Comparison of ENCODE assay signal across 13 cellular contexts in genomic region chr11:57312511-57313021, GRCh38. TPM values are rescaled to one million over a fixed set of nuclear protein-coding genes. Genes with fewer than 3 reads are reported as not detected.
DNase-seq lines count a peak whose midpoint lies in the region; ATAC-seq and TF ChIP-seq lines count a peak whose summit lies in the region.
"Had no signal": no experiment of that assay in that cellular context is flagged by ENCODE, and none has a peak within 500 bp of the region (broad histone marks: within the 10 kb centered on the region; RNA-seq: fewer than 3 reads in every experiment).

No MANE protein-coding gene starts in this region.

- peak overlapping the region; percentile 31 for H3K27ac Mint-ChIP-seq in activated naive CD4-positive, alpha-beta T cell treated with anti-CD3 and anti-CD28 coated beads, Interleukin-2, amount 10 ng/mL, durations not matched to agents 7 days and 5 days
- H3K27ac Mint-ChIP-seq: activated CD4-positive, alpha-beta T cell treated with anti-CD3 and anti-CD28 coated beads, Interleukin-2, amount 10 ng/mL, durations not matched to agents 7 days and 5 days had no signal

- TF ChIP-seq EP300 in upper lobe of left lung (IDR thresholded peaks at IDR 0.05) = no peak

- 89 to 100% methylated on average over 2 to 10 of the region's 10 CpGs for WGBS in upper lobe of left lung, 2 donors

- TF ChIP-seq CTCF in breast epithelium (IDR thresholded peaks at IDR 0.05) = no peak
- no peak for TF ChIP-seq CTCF in upper lobe of left lung (IDR thresholded peaks at IDR 0.05)

- H3K4me3 Mint-ChIP-seq in activated naive CD4-positive, alpha-beta T cell treated with anti-CD3 and anti-CD28 coated beads, Interleukin-2, amount 10 ng/mL, durations not matched to agents 7 days and 5 days = no peak overlapping the region
- H3K4me3 Mint-ChIP-seq: activated CD4-positive, alpha-beta T cell treated with anti-CD3 and anti-CD28 coated beads, Interleukin-2, amount 10 ng/mL, durations not matched to agents 7 days and 5 days had no signal

- CTCF ChIA-PET in activated naive CD4-positive, alpha-beta T cell treated with anti-CD3 and anti-CD28 coated beads, Interleukin-2, amount 10 ng/mL, durations not matched to agents 7 days and 5 days (lab: Charles Lee) = no interaction called here

- H3K9me3 Mint-ChIP-seq in activated naive CD4-positive, alpha-beta T cell treated with anti-CD3 and anti-CD28 coated beads, Interleukin-2, amount 10 ng/mL, durations not matched to agents 7 days and 5 days = no peaks in the 10 kb centered on the region
- H3K9me3 Mint-ChIP-seq: activated CD4-positive, alpha-beta T cell treated with anti-CD3 and anti-CD28 coated beads, Interleukin-2, amount 10 ng/mL, durations not matched to agents 7 days and 5 days had no signal

- H3K4me1 ChIP-seq in breast epithelium (peaks cover 34 to 35% of the 10 kb centered on the region in 2 donors), mucosa of stomach (ENCODE audit: control insufficient read depth, insufficient read depth, low read length) (peaks cover 89% of the 10 kb centered on the region), upper lobe of left lung (peaks cover 62 to 81% (median 79%) of the 10 kb centered on the region in 4 donors)

- ATAC-seq in upper lobe of left lung (ENCODE audit: low FRiP score in 2 of 2) = no peak
- no peak for ATAC-seq in HG03469 (IDR thresholded peaks at IDR 0.05; ENCODE audit: unreplicated experiment)

- H3K27me3 Mint-ChIP-seq in activated naive CD4-positive, alpha-beta T cell treated with anti-CD3 and anti-CD28 coated beads, Interleukin-2, amount 10 ng/mL, durations not matched to agents 7 days and 5 days = no peaks in the 10 kb centered on the region
- H3K27me3 Mint-ChIP-seq: activated CD4-positive, alpha-beta T cell treated with anti-CD3 and anti-CD28 coated beads, Interleukin-2, amount 10 ng/mL, durations not matched to agents 7 days and 5 days had no signal

- intact Hi-C loops in breast epithelium (cut with DNase I; ENCODE audit: low total_unique reads) = no loop called here

- DNase-seq in activated naive CD4-positive, alpha-beta T cell treated with anti-CD3 and anti-CD28 coated beads, Interleukin-2, amount 10 ng/mL, durations not matched to agents 7 days and 5 days = no peak
- no peak for DNase-seq in activated naive CD4-positive, alpha-beta T cell treated with Interleukin-2 at 50 U/mL for 16 hours
- DNase-seq in breast epithelium (ENCODE audit: low spot score in 2 of 2) (no peak), upper lobe of left lung (peak in 1 of 2 donors; percentile 74), glomerular visceral epithelial cell (ENCODE audit: extremely low spot score) (no peak), pons (ENCODE audit: low spot score) (no peak)
- DNase-seq: activated CD4-positive, alpha-beta T cell treated with anti-CD3 and anti-CD28 coated beads, Interleukin-2, amount 10 ng/mL, durations not matched to agents 7 days and 5 days; amygdala; mesendoderm; stimulated activated CD4-positive, alpha-beta T cell treated with anti-CD3 and anti-CD28 coated beads, Interleukin-15, amount 100 ng/mL, for 24 hours had no signal

- H3K4me1 Mint-ChIP-seq in activated naive CD4-positive, alpha-beta T cell treated with anti-CD3 and anti-CD28 coated beads, Interleukin-2, amount 10 ng/mL, durations not matched to agents 7 days and 5 days = peaks cover 18% of the 10 kb centered on the region

- H3K36me3 ChIP-seq in breast epithelium = no peaks in the 10 kb centered on the region
- H3K36me3 ChIP-seq in mucosa of stomach (ENCODE audit: control insufficient read depth, insufficient read depth, low read length) = peaks cover 59% of the 10 kb centered on the region
- H3K36me3 ChIP-seq in upper lobe of left lung = peaks cover 22 to 74% (median 58%) of the 10 kb centered on the region in 4 donors

- no peaks in the 10 kb centered on the region for H3K9me3 ChIP-seq in breast epithelium
- no peaks in the 10 kb centered on the region for H3K9me3 ChIP-seq in mucosa of stomach (ENCODE audit: control insufficient read depth, low read length)
- H3K9me3 ChIP-seq in upper lobe of left lung = no peaks in the 10 kb centered on the region

- H3K36me3 Mint-ChIP-seq in activated naive CD4-positive, alpha-beta T cell treated with anti-CD3 and anti-CD28 coated beads, Interleukin-2, amount 10 ng/mL, durations not matched to agents 7 days and 5 days = peaks cover 3% of the 10 kb centered on the region

- H3K27me3 ChIP-seq in breast epithelium (no peaks in the 10 kb centered on the region), mucosa of stomach (ENCODE audit: control insufficient read depth, insufficient read depth, low read length) (no peaks in the 10 kb centered on the region), upper lobe of left lung (no peaks in the 10 kb centered on the region)

- peak overlapping the region in 1 of 3 donors; percentile 6 for H3K4me3 ChIP-seq in breast epithelium
- no peak overlapping the region for H3K4me3 ChIP-seq in mucosa of stomach (ENCODE audit: low read length)
- no peak overlapping the region for H3K4me3 ChIP-seq in upper lobe of left lung

- H3K27ac ChIP-seq in breast epithelium (peak overlapping the region; percentile 86 to 92), upper lobe of left lung (peak overlapping the region; percentile 81 to 94 (median 90))

- TF ChIP-seq POLR2A in breast epithelium (IDR thresholded peaks at IDR 0.05) (no peak), upper lobe of left lung (IDR thresholded peaks at IDR 0.05) (no peak)

- H3K9ac ChIP-seq in mucosa of stomach (ENCODE audit: low read length) = peak overlapping the region; percentile 71

RNA-seq across cellular contexts. Expression of gene TNKS1BP1, which starts 12.2 kb away (rescaled TPM):
- total RNA-seq in breast epithelium (100 to 1,000 TPM in 1 of 3 donors, 10 to 100 TPM in 2; 79.3 to 111 (median 82.7) TPM), upper lobe of left lung (100 to 1,000 TPM; 120 to 322 (median 184) TPM)

RNA-seq across cellular contexts. Expression of gene SSRP1, which starts 23.1 kb away (rescaled TPM):
- 10 to 100 TPM; 60.0 to 83.9 (median 76.5) TPM for total RNA-seq in breast epithelium
- 10 to 100 TPM; 48.2 to 89.6 (median 65.5) TPM for total RNA-seq in upper lobe of left lung

RNA-seq across cellular contexts. Expression of gene P2RX3, which starts 25.6 kb away (rescaled TPM):
- total RNA-seq in breast epithelium = not detected
- not detected for total RNA-seq in upper lobe of left lung
- total RNA-seq: activated CD4-positive, alpha-beta T cell treated with anti-CD3 and anti-CD28 coated beads, Interleukin-2, amount 10 ng/mL, durations not matched to agents 7 days and 5 days; RPMI7951 had no signal
